In genomic region chr20:19631410-19631809, GRCh38 we compare ENCODE assay signal across 16 cellular contexts.
DNase-seq lines count a peak whose midpoint lies in the region; ATAC-seq and TF ChIP-seq lines count a peak whose summit lies in the region.
"Had no signal": no experiment of that assay in that cellular context is flagged by ENCODE, and none has a peak within 500 bp of the region (broad histone marks: within the 10 kb centered on the region; RNA-seq: fewer than 3 reads in every experiment).

No MANE protein-coding gene starts in this region.

- no peak for ATAC-seq in body of pancreas

- WGBS in body of pancreas, 2 donors, result 32 to 38% methylated on average over 5 of the region's 5 CpGs
- 24% methylated on average over 5 of the region's 5 CpGs for WGBS in liver
- 22 to 52% (median 31%) methylated on average over 5 of the region's 5 CpGs for WGBS in stomach, 5 donors
- 63% methylated on average over 5 of the region's 5 CpGs for WGBS in prostate gland

- H3K9ac ChIP-seq in liver (ENCODE audit: low read depth in 1 of 2, low read length in 2 of 2), result no peak overlapping the region

- H3K27ac ChIP-seq in body of pancreas (no peak overlapping the region), liver (ENCODE audit: low read depth in 1 of 2, low read length in 2 of 2) (no peak overlapping the region), stomach (no peak overlapping the region), prostate gland (no peak overlapping the region)
- H3K27ac ChIP-seq: C4-2B, HL-60, SJCRH30 had no signal

- no peaks in the 10 kb centered on the region for H3K4me1 ChIP-seq in body of pancreas
- peaks cover 0 to 5% (median 2%) of the 10 kb centered on the region in 4 donors for H3K4me1 ChIP-seq in liver (ENCODE audit: control insufficient read depth in 4 of 4, insufficient read depth in 4 of 4, low read length in 3 of 4)
- H3K4me1 ChIP-seq in stomach, result peaks cover 0 to 7% (median 0%) of the 10 kb centered on the region in 4 donors
- H3K4me1 ChIP-seq in prostate gland (replicated peaks), result no peaks in the 10 kb centered on the region

- intact Hi-C loops in body of pancreas (cut with DNase I) (no loop called here), stomach (cut with DNase I; ENCODE audit: low total_unique reads) (no loop called here), prostate gland (cut with DNase I) (no loop called here)

- no peak for TF ChIP-seq RAD21 in liver (IDR thresholded peaks at IDR 0.05)

- TF ChIP-seq CTCF in body of pancreas (IDR thresholded peaks at IDR 0.05) (no peak), liver (IDR thresholded peaks at IDR 0.05; ENCODE audit: low read depth, low read length, missing input control) (no peak), stomach (IDR thresholded peaks at IDR 0.05) (no peak), prostate gland (IDR thresholded peaks at IDR 0.05) (no peak)

- TF ChIP-seq POLR2A in body of pancreas (IDR thresholded peaks at IDR 0.05) (no peak), stomach (IDR thresholded peaks at IDR 0.05) (no peak), prostate gland (IDR thresholded peaks at IDR 0.05) (no peak)

- DNase-seq in M059J (ENCODE audit: low read depth), result peak; percentile 19
- DNase-seq in body of pancreas, result peak; percentile 32 to 71 (median 43)
- peak; percentile 81 for DNase-seq in stomach
- DNase-seq in HuH-7.5 (ENCODE audit: low spot score), result no peak
- DNase-seq in prostate gland (ENCODE audit: low spot score), result no peak
- no peak for DNase-seq in epidermal melanocyte (ENCODE audit: insufficient read length, low spot score)
- DNase-seq: ACHN, AML-193, DMS79, HFFc6, KBM-7, NCI-H1930, SJCRH30 had no signal

- H3K27me3 ChIP-seq in body of pancreas (no peaks in the 10 kb centered on the region), liver (ENCODE audit: control insufficient read depth in 4 of 4, insufficient read depth in 4 of 4, low read length in 3 of 4) (peaks cover 0 to 2% (median 0%) of the 10 kb centered on the region in 4 donors), stomach (no peaks in the 10 kb centered on the region), prostate gland (replicated peaks; ENCODE audit: insufficient read depth) (no peaks in the 10 kb centered on the region)
- H3K27me3 ChIP-seq: SJCRH30 had no signal

- H3K36me3 ChIP-seq in body of pancreas (replicated peaks in 1 of 2; ENCODE audit: insufficient read depth in 1 of 2, low read depth in 2 of 2), result no peaks in the 10 kb centered on the region
- no peaks in the 10 kb centered on the region for H3K36me3 ChIP-seq in liver (ENCODE audit: control insufficient read depth in 4 of 4, insufficient read depth in 3 of 4, low read depth in 1 of 4, low read length in 3 of 4)
- no peaks in the 10 kb centered on the region for H3K36me3 ChIP-seq in stomach
- H3K36me3 ChIP-seq in prostate gland, result no peaks in the 10 kb centered on the region
- H3K36me3 ChIP-seq: SJCRH30 had no signal

- H3K9me3 ChIP-seq in body of pancreas, result no peaks in the 10 kb centered on the region
- no peaks in the 10 kb centered on the region for H3K9me3 ChIP-seq in liver (ENCODE audit: control insufficient read depth in 4 of 4, low read length in 3 of 4)
- H3K9me3 ChIP-seq in stomach, result no peaks in the 10 kb centered on the region
- H3K9me3 ChIP-seq in prostate gland, result no peaks in the 10 kb centered on the region
- H3K9me3 ChIP-seq: SJCRH30 had no signal

- no peak overlapping the region for H3K4me3 ChIP-seq in body of pancreas
- no peak overlapping the region for H3K4me3 ChIP-seq in liver (ENCODE audit: low read depth in 1 of 3, low read length in 3 of 3)
- H3K4me3 ChIP-seq in stomach, result no peak overlapping the region
- H3K4me3 ChIP-seq in prostate gland, result no peak overlapping the region
- H3K4me3 ChIP-seq: SJCRH30 had no signal

- TF ChIP-seq EP300 in stomach (IDR thresholded peaks at IDR 0.05), result no peak

TF ChIP-seq in liver, 16 proteins besides CTCF, POLR2A, EP300 and RAD21:
- TF ChIP-seq JUND (IDR thresholded peaks at IDR 0.05) (no peak), FOXA2 (IDR thresholded peaks at IDR 0.05) (peak; percentile 75), RXRA (IDR thresholded peaks at IDR 0.05) (no peak), FOXA1 (IDR thresholded peaks at IDR 0.05) (peak; percentile 32), TAF1 (conservative IDR thresholded peaks at IDR 0.05) (no peak)
TF ChIP-seq in liver: peak in this region for 2.

Comparison
In these comparisons a context has a peak if more than half of its experiments do, and no peak if none do; other contexts are left out.
1. DNase-seq: peak in M059J (single experiment), body of pancreas (4 of 4) and stomach (single experiment); none in HuH-7.5 (single experiment), prostate gland (single experiment) and epidermal melanocyte (single experiment).